Comparison of ENCODE assay signal across 29 cellular contexts in the genomic region with DNA sequence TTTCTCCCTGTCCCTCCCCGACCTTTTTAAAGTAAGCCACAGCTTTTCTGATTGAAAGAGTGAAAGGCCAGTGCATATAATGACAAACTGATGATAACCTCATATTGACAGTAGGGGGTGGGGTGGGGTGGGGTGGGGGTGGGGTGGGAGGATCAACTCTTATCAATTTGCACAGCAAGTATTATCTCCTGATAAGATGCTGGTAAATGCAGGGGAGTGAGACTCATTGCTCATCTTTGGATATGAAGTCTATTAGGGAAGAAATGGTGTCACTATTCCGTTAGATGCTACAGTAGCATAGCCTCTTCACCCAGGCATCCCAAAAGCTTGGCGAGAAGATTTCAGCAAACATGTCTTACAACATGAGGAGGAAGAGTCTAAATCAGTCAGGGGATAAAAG.
"Had no signal": no experiment of that assay in that cellular context is flagged by ENCODE, and none has a peak within 500 bp of the region (broad histone marks: within the 10 kb centered on the region; RNA-seq: fewer than 3 reads in every experiment).

No MANE protein-coding gene starts in this region.

- ATAC-seq: activated naive CD4-positive, alpha-beta T cell treated with anti-CD3 and anti-CD28 coated beads, Interleukin-2, amount 50 U/mL, for 72 hours; activated T-cell treated with anti-CD3 and anti-CD28 coated beads, Interleukin-2, amount 50 U/mL, for 72 hours; foreskin keratinocyte; gastrocnemius medialis; heart left ventricle; WTC11 had no signal

- H3K36me3 ChIP-seq: ascending aorta, breast epithelium, cardiac muscle cell, colonic mucosa, gastrocnemius medialis, heart left ventricle had no signal

- DNase-seq: activated CD4-positive, alpha-beta memory T cell treated with anti-CD3 and anti-CD28 coated beads, Interleukin-2, amount 10 ng/mL, durations not matched to agents 7 days and 5 days; activated CD4-positive, alpha-beta T cell treated with anti-CD3 and anti-CD28 coated beads for 1 hour; activated CD4-positive, alpha-beta T cell treated with anti-CD3 and anti-CD28 coated beads for 4 hours; activated CD4-positive, alpha-beta T cell treated with anti-CD3 and anti-CD28 coated beads, Interleukin-2, amount 10 ng/mL, durations not matched to agents 7 days and 5 days; activated CD4-positive, alpha-beta T cell treated with anti-CD3 and anti-CD28 coated beads, Interleukin-2, amount 50 U/mL, for 4 hours; activated CD8-positive, alpha-beta memory T cell treated with anti-CD3 and anti-CD28 coated beads, Interleukin-2, amount 50 U/mL, for 48 hours; activated gamma-delta T cell; activated naive CD4-positive, alpha-beta T cell; activated naive CD4-positive, alpha-beta T cell treated with anti-CD3 and anti-CD28 coated beads, Interleukin-2, amount 10 ng/mL, durations not matched to agents 7 days and 5 days; activated naive CD8-positive, alpha-beta T cell treated with anti-CD3 and anti-CD28 coated beads, Interleukin-2, amount 10 ng/mL, durations not matched to agents 7 days and 5 days; activated T-cell treated with anti-CD3 and anti-CD28 coated beads for 4 hours; activated T-cell treated with anti-CD3 and anti-CD28 coated beads, Interleukin-2, amount 50 U/mL, for 24 hours; activated T-cell treated with anti-CD3 and anti-CD28 coated beads, Interleukin-2, amount 50 U/mL, for 72 hours; central memory CD4-positive, alpha-beta T cell; cerebellar nuclear complex; colonic mucosa; effector CD8-positive, alpha-beta T cell; foreskin keratinocyte; gastrocnemius medialis; glutamatergic neuron; heart left ventricle; T-helper 2 cell had no signal

- H3K4me3 ChIP-seq: ascending aorta, breast epithelium, cardiac muscle cell, colonic mucosa, gastrocnemius medialis, heart left ventricle had no signal

- H3K9me3 ChIP-seq: ascending aorta, breast epithelium, colonic mucosa, gastrocnemius medialis, heart left ventricle had no signal

- H3K27me3 ChIP-seq: ascending aorta, breast epithelium, cardiac muscle cell, colonic mucosa, foreskin keratinocyte, gastrocnemius medialis had no signal

- H3K27ac ChIP-seq: ascending aorta, breast epithelium, cardiac muscle cell, colonic mucosa, epithelial cell of prostate, foreskin keratinocyte, gastrocnemius medialis, heart left ventricle, VCaP had no signal

- H3K4me1 ChIP-seq: ascending aorta, breast epithelium, colonic mucosa, foreskin keratinocyte, gastrocnemius medialis, heart left ventricle had no signal
